ENCODE assay signal across 22 cellular contexts in the genomic region with DNA sequence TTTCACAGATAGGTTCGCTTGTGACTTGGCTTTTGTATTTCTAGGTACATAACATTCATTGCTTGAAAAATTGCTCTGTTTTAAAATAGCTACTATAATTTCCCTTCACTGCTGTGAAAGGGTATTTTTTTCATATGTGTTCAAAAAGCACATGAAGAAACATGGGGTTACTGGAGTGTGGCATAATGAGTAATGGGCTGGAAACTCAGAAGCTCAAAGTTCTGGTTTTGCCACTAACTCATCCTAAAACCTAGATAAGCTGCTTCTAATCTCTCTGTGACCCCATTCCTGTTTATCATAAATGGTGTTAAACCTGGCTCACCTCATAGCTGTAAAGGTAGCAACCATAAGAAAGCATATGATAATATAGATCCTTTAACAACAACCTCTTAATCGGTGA.
"Had no signal": no experiment of that assay in that cellular context is flagged by ENCODE, and none has a peak within 500 bp of the region (broad histone marks: within the 10 kb centered on the region; RNA-seq: fewer than 3 reads in every experiment).

No MANE protein-coding gene starts in this region.

- H3K36me3 ChIP-seq: esophagus squamous epithelium, lower lobe of right lung, neutrophil, pancreas, thoracic aorta, transverse colon, upper lobe of right lung, uterus had no signal

- H3K9me3 Mint-ChIP-seq: natural killer cell, neural crest cell had no signal

- H3K4me1 ChIP-seq: lower lobe of right lung, pancreas, transverse colon, upper lobe of right lung, uterus had no signal

- H3K36me3 Mint-ChIP-seq: immature natural killer cell; natural killer cell; stimulated activated naive B cell treated with anti-CD40 and anti-IgM and Interleukin-4, amounts not matched to agents 10 μg/mL and 1 μg/mL and 100 μg/mL, for 72 hours had no signal

- H3K27me3 Mint-ChIP-seq: stimulated activated naive B cell treated with anti-CD40 and anti-IgM and Interleukin-4, amounts not matched to agents 10 μg/mL and 1 μg/mL and 100 μg/mL, for 72 hours; stimulated activated naive CD8-positive, alpha-beta T cell treated with anti-CD3 and anti-CD28 coated beads, Interleukin-15, Interleukin-2, amounts not matched to agents 100 ng/mL and 50 ng/mL, for 24 hours had no signal

- H3K4me3 ChIP-seq: coronary artery, esophagus squamous epithelium, lower lobe of right lung, pancreas, thoracic aorta, transverse colon, upper lobe of right lung, uterus had no signal

- H3K4me3 Mint-ChIP-seq: natural killer cell; neural crest cell; stimulated activated naive B cell treated with anti-CD40 and anti-IgM and Interleukin-4, amounts not matched to agents 10 μg/mL and 1 μg/mL and 100 μg/mL, for 72 hours; stimulated activated naive CD8-positive, alpha-beta T cell treated with anti-CD3 and anti-CD28 coated beads, Interleukin-15, Interleukin-2, amounts not matched to agents 100 ng/mL and 50 ng/mL, for 24 hours had no signal

- H3K27ac ChIP-seq: coronary artery, esophagus squamous epithelium, lower lobe of right lung, neutrophil, pancreas, thoracic aorta, transverse colon, upper lobe of right lung, uterus had no signal

- H3K27ac Mint-ChIP-seq: natural killer cell; stimulated activated naive B cell treated with anti-CD40 and anti-IgM and Interleukin-4, amounts not matched to agents 10 μg/mL and 1 μg/mL and 100 μg/mL, for 72 hours; stimulated activated naive CD8-positive, alpha-beta T cell treated with anti-CD3 and anti-CD28 coated beads, Interleukin-15, Interleukin-2, amounts not matched to agents 100 ng/mL and 50 ng/mL, for 24 hours had no signal

- H3K4me1 Mint-ChIP-seq: neural crest cell; stimulated activated naive B cell treated with anti-CD40 and anti-IgM and Interleukin-4, amounts not matched to agents 10 μg/mL and 1 μg/mL and 100 μg/mL, for 72 hours had no signal

- DNase-seq: dermis blood vessel endothelial cell; effector memory CD4-positive, alpha-beta T cell; erythroblast; esophagus squamous epithelium; foreskin melanocyte; hypothalamus; left ventricle myocardium superior; lower lobe of right lung; natural killer cell; pancreas; stimulated activated CD4-positive, alpha-beta T cell treated with anti-CD3 and anti-CD28 coated beads, Interleukin-2, amount 100 ng/mL, for 24 hours; stimulated activated CD4-positive, alpha-beta T cell treated with anti-CD3 and anti-CD28 coated beads, Interleukin-4, amount 100 ng/mL, for 24 hours; stimulated activated naive B cell treated with anti-CD40 and anti-IgM and Interleukin-4, amounts not matched to agents 10 μg/mL and 1 μg/mL and 100 μg/mL, for 72 hours; transverse colon; upper lobe of right lung; uterus had no signal

- H3K9me3 ChIP-seq: esophagus squamous epithelium, lower lobe of right lung, neutrophil, pancreas, thoracic aorta, transverse colon, upper lobe of right lung, uterus had no signal

- H3K27me3 ChIP-seq: esophagus squamous epithelium, neutrophil, pancreas, transverse colon, upper lobe of right lung, uterus had no signal
